1 cellular context compared by ENCODE assay signal in genomic region chr4:169059294-169060201, GRCh38.
TF ChIP-seq lines count a peak whose summit lies in the region.

No MANE protein-coding gene starts in this region.

TF ChIP-seq in endothelial cell of umbilical vein, 7 proteins besides CTCF, POLR2A, EP300 and RAD21:
- TF ChIP-seq MYC (IDR thresholded peaks at IDR 0.05; ENCODE audit: low read depth, low read length) (peak; percentile 46), EZH2 (IDR thresholded peaks at IDR 0.05; ENCODE audit: borderline replicate concordance, low read depth, low read length, severe bottlenecking) (no peak), MAX (IDR thresholded peaks at IDR 0.05; ENCODE audit: insufficient read depth, insufficient read length) (no peak), JUN (IDR thresholded peaks at IDR 0.05; ENCODE audit: borderline replicate concordance, insufficient read depth, insufficient read length, low read depth) (peak; percentile 45), GATA2 (IDR thresholded peaks at IDR 0.05; ENCODE audit: insufficient read depth, insufficient read length, low read depth, low read length) (no peak), FOS (IDR thresholded peaks at IDR 0.05; ENCODE audit: borderline replicate concordance, insufficient read depth, low read length) (peak; percentile 42), POLR2AphosphoS5 (IDR thresholded peaks at IDR 0.05; ENCODE audit: insufficient read depth, low read depth, low read length) (peak; percentile 60)
